9 cellular contexts compared by ENCODE assay signal in genomic region chr2:227862741-227863588, GRCh38. TPM values are rescaled to one million over a fixed set of nuclear protein-coding genes. Genes with fewer than 3 reads are reported as not detected.
DNase-seq lines count a peak whose midpoint lies in the region; ATAC-seq and TF ChIP-seq lines count a peak whose summit lies in the region.
"Had no signal": no experiment of that assay in that cellular context is flagged by ENCODE, and none has a peak within 500 bp of the region (broad histone marks: within the 10 kb centered on the region; RNA-seq: fewer than 3 reads in every experiment).

No MANE protein-coding gene starts in this region.

- H3K27me3 ChIP-seq in BE2C: peaks cover 7% of the 10 kb centered on the region

- H3K27ac Mint-ChIP-seq in chondrocyte (ENCODE audit: unreplicated experiment): peak overlapping the region; percentile 86

- no peaks in the 10 kb centered on the region for H3K4me1 ChIP-seq in BE2C
- H3K4me1 ChIP-seq: parathyroid adenoma had no signal

- intact Hi-C loops in left colon (cut with DNase I, micrococcal nuclease): no loop called here

- H3K4me1 Mint-ChIP-seq in chondrocyte (ENCODE audit: low read depth): peaks cover 59% of the 10 kb centered on the region

- H3K4me3 Mint-ChIP-seq in chondrocyte (ENCODE audit: unreplicated experiment): no peak overlapping the region

- no peaks in the 10 kb centered on the region for H3K9me3 Mint-ChIP-seq in chondrocyte (ENCODE audit: low read depth)

- DNase-seq in AG09319 (ENCODE audit: extremely low read depth, low read depth) (no peak), LoVo (ENCODE audit: low spot score) (peak; percentile 64), chondrocyte (ENCODE audit: low spot score) (no peak), left colon (no peak), NCI-H524 (lab: John Stamatoyannopoulos, UW) (no peak), NOMO-1 treated with DMSO at 0.1 percent for 48 hours (lab: John Stamatoyannopoulos, UW; ENCODE audit: unreplicated experiment) (no peak), BE2C (no peak), NCI-H1417 treated with DMSO at 0.1 percent for 48 hours (lab: John Stamatoyannopoulos, UW) (no peak)

- H3K27me3 Mint-ChIP-seq in chondrocyte (ENCODE audit: low read depth): no peaks in the 10 kb centered on the region

- peak; percentile 20 for ATAC-seq in left colon

- H3K36me3 Mint-ChIP-seq in chondrocyte (ENCODE audit: low read depth): no peaks in the 10 kb centered on the region

- TF ChIP-seq CTCF in AG09319 (IDR thresholded peaks at IDR 0.05; ENCODE audit: low read depth, low read length) (peak; percentile 3), chondrocyte (IDR thresholded peaks at IDR 0.05) (peak; percentile 18), BE2C (IDR thresholded peaks at IDR 0.05; ENCODE audit: low read depth, low read length) (no peak)

- H3K36me3 ChIP-seq in BE2C: no peaks in the 10 kb centered on the region

- no peak overlapping the region for H3K4me3 ChIP-seq in BE2C (ENCODE audit: low read depth, low read length)

- H3K9me3 ChIP-seq in BE2C: no peaks in the 10 kb centered on the region

RNA-seq across cellular contexts. Expression of gene DAW1, which starts 8.5 kb away (rescaled TPM):
- total RNA-seq in chondrocyte: 0.28 to 0.65 TPM (median 0.47 TPM) in 3 replicates
- total RNA-seq in left colon: not detected
- polyA plus RNA-seq in BE2C (2012; ENCODE audit: insufficient read depth, insufficient read length, low read depth): not detected

RNA-seq across cellular contexts. Expression of gene CCL20, which starts 49.3 kb away (rescaled TPM):
- total RNA-seq in chondrocyte: 0.45 to 1.9 TPM (median 0.79 TPM) in 3 replicates
- 10 to 100 TPM; 13.6 to 29.9 TPM for total RNA-seq in left colon
- not detected for polyA plus RNA-seq in BE2C (2012; ENCODE audit: insufficient read depth, insufficient read length, low read depth)
